In the genomic region with DNA sequence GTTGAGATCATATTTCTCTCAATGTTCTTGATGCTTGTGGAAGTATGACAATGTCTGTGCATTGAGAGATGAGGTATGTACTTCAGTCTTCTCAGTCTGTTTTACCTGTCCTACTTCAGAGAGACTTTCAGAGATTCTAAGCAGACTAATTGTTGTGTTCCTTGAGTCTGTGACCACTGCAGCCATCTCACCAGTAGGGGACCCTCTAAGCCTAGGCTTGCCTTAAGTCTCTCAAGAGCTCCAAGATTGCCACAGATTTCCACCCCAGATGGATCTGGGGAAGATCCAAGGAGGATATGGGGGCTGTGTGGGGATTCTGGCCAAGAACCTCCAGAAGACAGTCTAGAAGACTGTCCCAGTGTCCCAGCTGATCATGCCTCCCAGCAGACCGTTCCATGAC, we compare ENCODE assay signal across 2 cellular contexts.
TF ChIP-seq lines count a peak whose summit lies in the region.

No MANE protein-coding gene starts in this region.

TF ChIP-seq in GM23338, 12 proteins besides CTCF, POLR2A, EP300 and RAD21 (continues in another document):
- TF ChIP-seq STAT1 (IDR thresholded peaks at IDR 0.05; ENCODE audit: unreplicated experiment) (no peak), ETS1 (IDR thresholded peaks at IDR 0.05) (no peak), ZNF114 (CRISPR knock-in tag; IDR thresholded peaks at IDR 0.05) (no peak), POLR2AphosphoS5 (IDR thresholded peaks at IDR 0.05; ENCODE audit: low read depth) (no peak), CREB1 (CRISPR knock-in tag; IDR thresholded peaks at IDR 0.05; ENCODE audit: low read depth) (no peak), NANOG (IDR thresholded peaks at IDR 0.05; ENCODE audit: borderline replicate concordance) (no peak), EZH2 (IDR thresholded peaks at IDR 0.05; ENCODE audit: low read depth, unreplicated experiment) (no peak), ZNF331 (CRISPR knock-in tag; IDR thresholded peaks at IDR 0.05; ENCODE audit: low read depth) (no peak)
- TF ChIP-seq, protein P1, sequence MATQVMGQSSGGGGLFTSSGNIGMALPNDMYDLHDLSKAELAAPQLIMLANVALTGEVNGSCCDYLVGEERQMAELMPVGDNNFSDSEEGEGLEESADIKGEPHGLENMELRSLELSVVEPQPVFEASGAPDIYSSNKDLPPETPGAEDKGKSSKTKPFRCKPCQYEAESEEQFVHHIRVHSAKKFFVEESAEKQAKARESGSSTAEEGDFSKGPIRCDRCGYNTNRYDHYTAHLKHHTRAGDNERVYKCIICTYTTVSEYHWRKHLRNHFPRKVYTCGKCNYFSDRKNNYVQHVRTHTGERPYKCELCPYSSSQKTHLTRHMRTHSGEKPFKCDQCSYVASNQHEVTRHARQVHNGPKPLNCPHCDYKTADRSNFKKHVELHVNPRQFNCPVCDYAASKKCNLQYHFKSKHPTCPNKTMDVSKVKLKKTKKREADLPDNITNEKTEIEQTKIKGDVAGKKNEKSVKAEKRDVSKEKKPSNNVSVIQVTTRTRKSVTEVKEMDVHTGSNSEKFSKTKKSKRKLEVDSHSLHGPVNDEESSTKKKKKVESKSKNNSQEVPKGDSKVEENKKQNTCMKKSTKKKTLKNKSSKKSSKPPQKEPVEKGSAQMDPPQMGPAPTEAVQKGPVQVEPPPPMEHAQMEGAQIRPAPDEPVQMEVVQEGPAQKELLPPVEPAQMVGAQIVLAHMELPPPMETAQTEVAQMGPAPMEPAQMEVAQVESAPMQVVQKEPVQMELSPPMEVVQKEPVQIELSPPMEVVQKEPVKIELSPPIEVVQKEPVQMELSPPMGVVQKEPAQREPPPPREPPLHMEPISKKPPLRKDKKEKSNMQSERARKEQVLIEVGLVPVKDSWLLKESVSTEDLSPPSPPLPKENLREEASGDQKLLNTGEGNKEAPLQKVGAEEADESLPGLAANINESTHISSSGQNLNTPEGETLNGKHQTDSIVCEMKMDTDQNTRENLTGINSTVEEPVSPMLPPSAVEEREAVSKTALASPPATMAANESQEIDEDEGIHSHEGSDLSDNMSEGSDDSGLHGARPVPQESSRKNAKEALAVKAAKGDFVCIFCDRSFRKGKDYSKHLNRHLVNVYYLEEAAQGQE (IDR thresholded peaks at IDR 0.05; ENCODE audit: unreplicated experiment) = no peak
- TF ChIP-seq, protein P2, sequence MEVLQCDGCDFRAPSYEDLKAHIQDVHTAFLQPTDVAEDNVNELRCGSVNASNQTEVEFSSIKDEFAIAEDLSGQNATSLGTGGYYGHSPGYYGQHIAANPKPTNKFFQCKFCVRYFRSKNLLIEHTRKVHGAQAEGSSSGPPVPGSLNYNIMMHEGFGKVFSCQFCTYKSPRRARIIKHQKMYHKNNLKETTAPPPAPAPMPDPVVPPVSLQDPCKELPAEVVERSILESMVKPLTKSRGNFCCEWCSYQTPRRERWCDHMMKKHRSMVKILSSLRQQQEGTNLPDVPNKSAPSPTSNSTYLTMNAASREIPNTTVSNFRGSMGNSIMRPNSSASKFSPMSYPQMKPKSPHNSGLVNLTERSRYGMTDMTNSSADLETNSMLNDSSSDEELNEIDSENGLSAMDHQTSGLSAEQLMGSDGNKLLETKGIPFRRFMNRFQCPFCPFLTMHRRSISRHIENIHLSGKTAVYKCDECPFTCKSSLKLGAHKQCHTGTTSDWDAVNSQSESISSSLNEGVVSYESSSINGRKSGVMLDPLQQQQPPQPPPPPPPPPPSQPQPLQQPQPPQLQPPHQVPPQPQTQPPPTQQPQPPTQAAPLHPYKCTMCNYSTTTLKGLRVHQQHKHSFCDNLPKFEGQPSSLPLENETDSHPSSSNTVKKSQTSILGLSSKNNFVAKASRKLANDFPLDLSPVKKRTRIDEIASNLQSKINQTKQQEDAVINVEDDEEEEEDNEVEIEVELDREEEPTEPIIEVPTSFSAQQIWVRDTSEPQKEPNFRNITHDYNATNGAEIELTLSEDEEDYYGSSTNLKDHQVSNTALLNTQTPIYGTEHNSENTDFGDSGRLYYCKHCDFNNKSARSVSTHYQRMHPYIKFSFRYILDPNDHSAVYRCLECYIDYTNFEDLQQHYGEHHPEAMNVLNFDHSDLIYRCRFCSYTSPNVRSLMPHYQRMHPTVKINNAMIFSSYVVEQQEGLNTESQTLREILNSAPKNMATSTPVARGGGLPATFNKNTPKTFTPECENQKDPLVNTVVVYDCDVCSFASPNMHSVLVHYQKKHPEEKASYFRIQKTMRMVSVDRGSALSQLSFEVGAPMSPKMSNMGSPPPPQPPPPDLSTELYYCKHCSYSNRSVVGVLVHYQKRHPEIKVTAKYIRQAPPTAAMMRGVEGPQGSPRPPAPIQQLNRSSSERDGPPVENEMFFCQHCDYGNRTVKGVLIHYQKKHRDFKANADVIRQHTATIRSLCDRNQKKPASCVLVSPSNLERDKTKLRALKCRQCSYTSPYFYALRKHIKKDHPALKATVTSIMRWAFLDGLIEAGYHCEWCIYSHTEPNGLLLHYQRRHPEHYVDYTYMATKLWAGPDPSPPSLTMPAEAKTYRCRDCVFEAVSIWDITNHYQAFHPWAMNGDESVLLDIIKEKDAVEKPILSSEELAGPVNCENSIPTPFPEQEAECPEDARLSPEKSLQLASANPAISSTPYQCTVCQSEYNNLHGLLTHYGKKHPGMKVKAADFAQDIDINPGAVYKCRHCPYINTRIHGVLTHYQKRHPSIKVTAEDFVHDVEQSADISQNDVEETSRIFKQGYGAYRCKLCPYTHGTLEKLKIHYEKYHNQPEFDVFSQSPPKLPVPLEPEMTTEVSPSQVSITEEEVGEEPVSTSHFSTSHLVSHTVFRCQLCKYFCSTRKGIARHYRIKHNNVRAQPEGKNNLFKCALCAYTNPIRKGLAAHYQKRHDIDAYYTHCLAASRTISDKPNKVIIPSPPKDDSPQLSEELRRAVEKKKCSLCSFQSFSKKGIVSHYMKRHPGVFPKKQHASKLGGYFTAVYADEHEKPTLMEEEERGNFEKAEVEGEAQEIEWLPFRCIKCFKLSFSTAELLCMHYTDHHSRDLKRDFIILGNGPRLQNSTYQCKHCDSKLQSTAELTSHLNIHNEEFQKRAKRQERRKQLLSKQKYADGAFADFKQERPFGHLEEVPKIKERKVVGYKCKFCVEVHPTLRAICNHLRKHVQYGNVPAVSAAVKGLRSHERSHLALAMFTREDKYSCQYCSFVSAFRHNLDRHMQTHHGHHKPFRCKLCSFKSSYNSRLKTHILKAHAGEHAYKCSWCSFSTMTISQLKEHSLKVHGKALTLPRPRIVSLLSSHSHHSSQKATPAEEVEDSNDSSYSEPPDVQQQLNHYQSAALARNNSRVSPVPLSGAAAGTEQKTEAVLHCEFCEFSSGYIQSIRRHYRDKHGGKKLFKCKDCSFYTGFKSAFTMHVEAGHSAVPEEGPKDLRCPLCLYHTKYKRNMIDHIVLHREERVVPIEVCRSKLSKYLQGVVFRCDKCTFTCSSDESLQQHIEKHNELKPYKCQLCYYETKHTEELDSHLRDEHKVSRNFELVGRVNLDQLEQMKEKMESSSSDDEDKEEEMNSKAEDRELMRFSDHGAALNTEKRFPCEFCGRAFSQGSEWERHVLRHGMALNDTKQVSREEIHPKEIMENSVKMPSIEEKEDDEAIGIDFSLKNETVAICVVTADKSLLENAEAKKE (CRISPR knock-in tag; IDR thresholded peaks at IDR 0.05) = no peak

TF ChIP-seq in K562, 482 proteins besides CTCF, POLR2A, EP300 and RAD21:
- TF ChIP-seq SRSF3 (IDR thresholded peaks at IDR 0.05; ENCODE audit: insufficient read depth, low read length) (no peak), KDM5B (IDR thresholded peaks at IDR 0.05; ENCODE audit: insufficient replicate concordance, low read depth, low read length) (no peak), MBD2 (IDR thresholded peaks at IDR 0.05; ENCODE audit: borderline replicate concordance, low read depth) (no peak), L3MBTL2 (IDR thresholded peaks at IDR 0.05) (no peak), NCOA6 (IDR thresholded peaks at IDR 0.05) (no peak)
- TF ChIP-seq, protein P3, sequence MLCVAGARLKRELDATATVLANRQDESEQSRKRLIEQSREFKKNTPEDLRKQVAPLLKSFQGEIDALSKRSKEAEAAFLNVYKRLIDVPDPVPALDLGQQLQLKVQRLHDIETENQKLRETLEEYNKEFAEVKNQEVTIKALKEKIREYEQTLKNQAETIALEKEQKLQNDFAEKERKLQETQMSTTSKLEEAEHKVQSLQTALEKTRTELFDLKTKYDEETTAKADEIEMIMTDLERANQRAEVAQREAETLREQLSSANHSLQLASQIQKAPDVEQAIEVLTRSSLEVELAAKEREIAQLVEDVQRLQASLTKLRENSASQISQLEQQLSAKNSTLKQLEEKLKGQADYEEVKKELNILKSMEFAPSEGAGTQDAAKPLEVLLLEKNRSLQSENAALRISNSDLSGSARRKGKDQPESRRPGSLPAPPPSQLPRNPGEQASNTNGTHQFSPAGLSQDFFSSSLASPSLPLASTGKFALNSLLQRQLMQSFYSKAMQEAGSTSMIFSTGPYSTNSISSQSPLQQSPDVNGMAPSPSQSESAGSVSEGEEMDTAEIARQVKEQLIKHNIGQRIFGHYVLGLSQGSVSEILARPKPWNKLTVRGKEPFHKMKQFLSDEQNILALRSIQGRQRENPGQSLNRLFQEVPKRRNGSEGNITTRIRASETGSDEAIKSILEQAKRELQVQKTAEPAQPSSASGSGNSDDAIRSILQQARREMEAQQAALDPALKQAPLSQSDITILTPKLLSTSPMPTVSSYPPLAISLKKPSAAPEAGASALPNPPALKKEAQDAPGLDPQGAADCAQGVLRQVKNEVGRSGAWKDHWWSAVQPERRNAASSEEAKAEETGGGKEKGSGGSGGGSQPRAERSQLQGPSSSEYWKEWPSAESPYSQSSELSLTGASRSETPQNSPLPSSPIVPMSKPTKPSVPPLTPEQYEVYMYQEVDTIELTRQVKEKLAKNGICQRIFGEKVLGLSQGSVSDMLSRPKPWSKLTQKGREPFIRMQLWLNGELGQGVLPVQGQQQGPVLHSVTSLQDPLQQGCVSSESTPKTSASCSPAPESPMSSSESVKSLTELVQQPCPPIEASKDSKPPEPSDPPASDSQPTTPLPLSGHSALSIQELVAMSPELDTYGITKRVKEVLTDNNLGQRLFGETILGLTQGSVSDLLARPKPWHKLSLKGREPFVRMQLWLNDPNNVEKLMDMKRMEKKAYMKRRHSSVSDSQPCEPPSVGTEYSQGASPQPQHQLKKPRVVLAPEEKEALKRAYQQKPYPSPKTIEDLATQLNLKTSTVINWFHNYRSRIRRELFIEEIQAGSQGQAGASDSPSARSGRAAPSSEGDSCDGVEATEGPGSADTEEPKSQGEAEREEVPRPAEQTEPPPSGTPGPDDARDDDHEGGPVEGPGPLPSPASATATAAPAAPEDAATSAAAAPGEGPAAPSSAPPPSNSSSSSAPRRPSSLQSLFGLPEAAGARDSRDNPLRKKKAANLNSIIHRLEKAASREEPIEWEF (CRISPR knock-in tag; IDR thresholded peaks at IDR 0.05) = no peak
TF ChIP-seq in K562: peak in this region for 0.
